In genomic region chr5:98638111-98638510, GRCh38 we compare ENCODE assay signal across 1 cellular context.
TF ChIP-seq lines count a peak whose summit lies in the region.

No MANE protein-coding gene starts in this region.

TF ChIP-seq in IMR-90, 13 proteins besides CTCF, POLR2A, EP300 and RAD21 (continued from another document):
- no peak for TF ChIP-seq ELK1 (IDR thresholded peaks at IDR 0.05; ENCODE audit: borderline replicate concordance, low read depth, low read length)
